19 cellular contexts compared by ENCODE assay signal in the genomic region with DNA sequence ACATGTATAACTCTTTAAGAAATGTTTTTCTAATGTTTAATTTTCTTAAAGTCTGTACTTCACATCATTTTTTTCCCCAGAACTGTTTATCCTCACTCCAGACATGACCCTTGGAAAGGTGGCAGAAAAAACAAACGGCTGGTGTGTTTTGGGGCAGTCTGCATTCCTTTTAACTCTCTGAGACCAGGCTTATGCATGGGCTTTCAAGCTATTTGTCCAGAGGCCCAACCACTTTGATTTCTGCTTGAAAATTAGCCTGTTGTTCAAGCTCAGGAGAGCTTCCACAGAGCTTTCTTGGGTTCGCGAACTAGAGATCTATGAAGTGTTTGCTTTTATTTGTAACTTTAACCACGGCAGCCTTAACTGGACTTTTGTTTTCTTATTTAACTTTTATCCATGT.
DNase-seq lines count a peak whose midpoint lies in the region; ATAC-seq, FAIRE-seq and TF ChIP-seq lines count a peak whose summit lies in the region.
"Had no signal": no experiment of that assay in that cellular context is flagged by ENCODE, and none has a peak within 500 bp of the region (broad histone marks: within the 10 kb centered on the region; RNA-seq: fewer than 3 reads in every experiment).

No MANE protein-coding gene starts in this region.

- H3K9ac ChIP-seq in HepG2 (ENCODE audit: insufficient read depth, low read depth, low read length) = peak overlapping the region; percentile 19; the same call in 1 of the 2 replicates

- H3K79me2 ChIP-seq in HepG2 (ENCODE audit: insufficient read depth, low read length) = no peaks in the 10 kb centered on the region

- H3K4me3 Mint-ChIP-seq in brain = peak overlapping the region in 1 of 5 experiments; percentile 36
- H3K4me3 Mint-ChIP-seq: activated CD8-positive, alpha-beta memory T cell treated with anti-CD3 and anti-CD28 coated beads, Interleukin-2, amount 10 ng/mL, durations not matched to agents 7 days and 5 days; CD8-positive, alpha-beta memory T cell; naive thymus-derived CD4-positive, alpha-beta T cell; stimulated activated naive B cell treated with anti-CD40 and anti-IgM and Interleukin-4, amounts not matched to agents 10 μg/mL and 1 μg/mL and 100 μg/mL, for 72 hours had no signal

- H4K20me1 ChIP-seq in HepG2 (ENCODE audit: insufficient read depth, low read length) = no peaks in the 10 kb centered on the region

- POLR2A ChIA-PET in HepG2 (lab: Yijun Ruan, JAX) = interaction anchor here (0.6 to 1.0 kb wide), 2 partner anchors 113 to 627 kb away, joined by 3 read pairs; no protein-coding TSS in a partner anchor

- peak; percentile 46 for FAIRE-seq in HepG2 (lab: Jason Lieb, UNC)
- FAIRE-seq: colon, endometrium, frontal cortex had no signal

- H3K27me3 ChIP-seq in HepG2 (ENCODE audit: control insufficient read depth in 1 of 2, insufficient read depth in 2 of 2, low read length in 2 of 2) = no peaks in the 10 kb centered on the region

- BruUV-seq in HepG2 (replicated peaks; lab: Mats Ljungman, UMichigan) = no TSS peak

- TF ChIP-seq CTCF in brain (conservative IDR thresholded peaks at IDR 0.05) = no peak
- TF ChIP-seq CTCF in HepG2 (CRISPR knock-in tag; IDR thresholded peaks at IDR 0.05) = no peak
- no peak for TF ChIP-seq CTCF in retinal pigment epithelial cell (conservative IDR thresholded peaks at IDR 0.05; ENCODE audit: low read depth, low read length)

- peak; percentile 95 for ATAC-seq in HepG2
- no peak for ATAC-seq in GM21390 (IDR thresholded peaks at IDR 0.05; ENCODE audit: unreplicated experiment)
- ATAC-seq: activated CD8-positive, alpha-beta memory T cell treated with anti-CD3 and anti-CD28 coated beads, Interleukin-2, amount 10 ng/mL, durations not matched to agents 7 days and 5 days; naive thymus-derived CD4-positive, alpha-beta T cell; stimulated activated naive B cell treated with anti-CD40 and anti-IgM and Interleukin-4, amounts not matched to agents 10 μg/mL and 1 μg/mL and 100 μg/mL, for 72 hours had no signal

- intact Hi-C loops in HepG2 (cut with micrococcal nuclease; ENCODE audit: unreplicated experiment) = no loop called here

- peak in 1 of 2 experiments; percentile 86; a peak in 2 of 4 replicates for TF ChIP-seq EP300 in HepG2 (IDR thresholded peaks at IDR 0.05; ENCODE audit: low read depth in 2 of 2, low read length in 2 of 2)
- TF ChIP-seq EP300 in HepG2 (CRISPR knock-in tag; IDR thresholded peaks at IDR 0.05; ENCODE audit: borderline replicate concordance) = no peak

- peak overlapping the region; percentile 10 for H2AFZ ChIP-seq in HepG2 (ENCODE audit: low read length)

- H3K27ac ChIP-seq in HepG2 (ENCODE audit: extremely low read length, insufficient read depth, low read length) = peak overlapping the region; percentile 43

- DNase-seq in ELF-1 (ENCODE audit: low read depth, low spot score) = peak; percentile 26
- peak; percentile 77 for DNase-seq in HepG2 (ENCODE audit: low spot score)
- peak; percentile 52 for DNase-seq in retinal pigment epithelial cell (ENCODE audit: low read depth)
- DNase-seq in activated CD4-positive, alpha-beta T cell treated with anti-CD3 and anti-CD28 coated beads for 1 hour = no peak
- DNase-seq in NCI-H1092 treated with DMSO at 0.1 percent for 48 hours (lab: John Stamatoyannopoulos, UW) = no peak
- DNase-seq in stimulated activated CD8-positive, alpha-beta memory T cell treated with anti-CD3 and anti-CD28 coated beads, Interleukin-4, amount 100 ng/mL, for 48 hours = no peak
- DNase-seq: activated CD8-positive, alpha-beta memory T cell treated with anti-CD3 and anti-CD28 coated beads, Interleukin-2, amount 10 ng/mL, durations not matched to agents 7 days and 5 days; CD8-positive, alpha-beta memory T cell; naive thymus-derived CD4-positive, alpha-beta T cell; NCI-H69; OCI-M1; SIG-M5; stimulated activated CD4-positive, alpha-beta T cell treated with anti-CD3 and anti-CD28 coated beads, Interleukin-12 subunit alpha, Interleukin-12 subunit beta, amount 100 ng/mL, for 4 hours; stimulated activated naive B cell treated with anti-CD40 and anti-IgM and Interleukin-4, amounts not matched to agents 10 μg/mL and 1 μg/mL and 100 μg/mL, for 72 hours had no signal

- no peak for TF ChIP-seq RAD21 in HepG2 (CRISPR knock-in tag; IDR thresholded peaks at IDR 0.05)

- H3K9me3 ChIP-seq in HepG2 (ENCODE audit: low read length) = peaks cover 7% of the 10 kb centered on the region

- in situ Hi-C loops in HepG2 (cut with HindIII; ENCODE audit: extremely low pct_ligation_motif_present, low pct_unique_long_range_greater_than_20kb) = no loop called here

- H3K27me3 Mint-ChIP-seq in brain = no peaks in the 10 kb centered on the region
- H3K27me3 Mint-ChIP-seq: activated CD8-positive, alpha-beta memory T cell treated with anti-CD3 and anti-CD28 coated beads, Interleukin-2, amount 10 ng/mL, durations not matched to agents 7 days and 5 days; CD8-positive, alpha-beta memory T cell; stimulated activated naive B cell treated with anti-CD40 and anti-IgM and Interleukin-4, amounts not matched to agents 10 μg/mL and 1 μg/mL and 100 μg/mL, for 72 hours had no signal

- peaks cover 0 to 8% (median 3%) of the 10 kb centered on the region in 5 experiments for H3K9me3 Mint-ChIP-seq in brain
- H3K9me3 Mint-ChIP-seq: CD8-positive, alpha-beta memory T cell; naive thymus-derived CD4-positive, alpha-beta T cell; stimulated activated naive B cell treated with anti-CD40 and anti-IgM and Interleukin-4, amounts not matched to agents 10 μg/mL and 1 μg/mL and 100 μg/mL, for 72 hours had no signal

- WGBS in HepG2 (ENCODE audit: low lambda C conversion rate) = 1% methylated on average over 4 of the region's 4 CpGs

- peak overlapping the region in 2 of 3 experiments; percentile 3 to 5; a peak in 2 of 6 replicates for H3K4me3 ChIP-seq in HepG2 (replicated peaks in 1 of 3; ENCODE audit: insufficient read depth in 1 of 3, low read depth in 2 of 3, low read length in 3 of 3)
- no peak overlapping the region for H3K4me3 ChIP-seq in retinal pigment epithelial cell (ENCODE audit: low read length)

- peaks cover 8% of the 10 kb centered on the region for H3K36me3 Mint-ChIP-seq in brain
- H3K36me3 Mint-ChIP-seq: CD8-positive, alpha-beta memory T cell; naive thymus-derived CD4-positive, alpha-beta T cell had no signal

- CTCF ChIA-PET in HepG2 (lab: Yijun Ruan, JAX; ENCODE audit: low intra/inter-chr PET ratio, low total read pairs) = no interaction called here

- peaks cover 39% of the 10 kb centered on the region for H3K4me1 ChIP-seq in HepG2 (ENCODE audit: insufficient read depth, low read length)

- peak overlapping the region; percentile 68 for H3K4me2 ChIP-seq in HepG2 (ENCODE audit: low read depth, low read length)

- no peak for TF ChIP-seq POLR2A in HepG2 (IDR thresholded peaks at IDR 0.05; ENCODE audit: insufficient read depth in 1 of 2, low read depth in 2 of 2, low read length in 2 of 2)

- peak overlapping the region in 3 of 5 experiments; percentile 80 to 89 (median 82) for H3K27ac Mint-ChIP-seq in brain
- H3K27ac Mint-ChIP-seq: activated CD8-positive, alpha-beta memory T cell treated with anti-CD3 and anti-CD28 coated beads, Interleukin-2, amount 10 ng/mL, durations not matched to agents 7 days and 5 days; CD8-positive, alpha-beta memory T cell; naive thymus-derived CD4-positive, alpha-beta T cell; stimulated activated naive B cell treated with anti-CD40 and anti-IgM and Interleukin-4, amounts not matched to agents 10 μg/mL and 1 μg/mL and 100 μg/mL, for 72 hours had no signal

- H3K36me3 ChIP-seq in HepG2 (replicated peaks in 1 of 2; ENCODE audit: control insufficient read depth in 1 of 2, insufficient read depth in 2 of 2, low read length in 2 of 2) = no peaks in the 10 kb centered on the region

- H3K4me1 Mint-ChIP-seq in brain = peaks cover 40% of the 10 kb centered on the region
- H3K4me1 Mint-ChIP-seq: naive thymus-derived CD4-positive, alpha-beta T cell had no signal

TF ChIP-seq in HepG2, 621 proteins besides CTCF, POLR2A, EP300 and RAD21 (continues in another document):
- TF ChIP-seq ZNF335 (CRISPR knock-in tag; IDR thresholded peaks at IDR 0.05) (no peak), ZFP90 (CRISPR knock-in tag; IDR thresholded peaks at IDR 0.05; ENCODE audit: borderline replicate concordance) (no peak), ZNF547 (CRISPR knock-in tag; IDR thresholded peaks at IDR 0.05) (no peak), ETS1 (CRISPR knock-in tag; IDR thresholded peaks at IDR 0.05) (no peak), ZNF484 (CRISPR knock-in tag; IDR thresholded peaks at IDR 0.05; ENCODE audit: borderline replicate concordance, low read depth) (no peak), TMF1 (CRISPR knock-in tag; IDR thresholded peaks at IDR 0.05; ENCODE audit: low read depth) (no peak), ZSCAN31 (CRISPR knock-in tag; IDR thresholded peaks at IDR 0.05; ENCODE audit: low read depth) (no peak), SRY (CRISPR knock-in tag; IDR thresholded peaks at IDR 0.05) (no peak), ZNF503 (CRISPR knock-in tag; IDR thresholded peaks at IDR 0.05) (peak; percentile 75), IRF2 (CRISPR knock-in tag; IDR thresholded peaks at IDR 0.05) (peak; percentile 16; the same call in 1 of the 2 replicates), NR2F2 (IDR thresholded peaks at IDR 0.05; ENCODE audit: borderline replicate concordance, low read depth) (peak; percentile 57; the same call in 1 of the 2 replicates), BCL6 (CRISPR knock-in tag; IDR thresholded peaks at IDR 0.05) (peak; percentile 87)

Comparison
In these comparisons a context has a peak if more than half of its experiments do, and no peak if none do; other contexts are left out.
1. DNase-seq: peak in ELF-1 (single experiment), HepG2 (single experiment) and retinal pigment epithelial cell (single experiment); none in activated CD4-positive, alpha-beta T cell treated with anti-CD3 and anti-CD28 coated beads for 1 hour (single experiment), NCI-H1092 treated with DMSO at 0.1 percent for 48 hours (single experiment) and stimulated activated CD8-positive, alpha-beta memory T cell treated with anti-CD3 and anti-CD28 coated beads, Interleukin-4, amount 100 ng/mL, for 48 hours (single experiment).